ENCODE assay signal across 1 cellular context in genomic region chr6:110054664-110055386, GRCh38.
TF ChIP-seq lines count a peak whose summit lies in the region.

No MANE protein-coding gene starts in this region.

TF ChIP-seq in HepG2, 621 proteins besides CTCF, POLR2A, EP300 and RAD21 (continued from another document):
- TF ChIP-seq LRRFIP1 (CRISPR knock-in tag; conservative IDR thresholded peaks at IDR 0.05) (no peak), DMTF1 (CRISPR knock-in tag; IDR thresholded peaks at IDR 0.05) (no peak), KDM4B (CRISPR knock-in tag; IDR thresholded peaks at IDR 0.05) (no peak), MAF1 (CRISPR knock-in tag; IDR thresholded peaks at IDR 0.05; ENCODE audit: borderline replicate concordance) (no peak), RAD51 (IDR thresholded peaks at IDR 0.05; ENCODE audit: borderline replicate concordance) (no peak), RERE (CRISPR knock-in tag; IDR thresholded peaks at IDR 0.05; ENCODE audit: low read depth) (no peak), ATF3 (CRISPR knock-in tag; IDR thresholded peaks at IDR 0.05) (no peak), SIX4 (CRISPR knock-in tag; IDR thresholded peaks at IDR 0.05) (no peak)
